Comparison of ENCODE assay signal across 9 cellular contexts in the genomic region with DNA sequence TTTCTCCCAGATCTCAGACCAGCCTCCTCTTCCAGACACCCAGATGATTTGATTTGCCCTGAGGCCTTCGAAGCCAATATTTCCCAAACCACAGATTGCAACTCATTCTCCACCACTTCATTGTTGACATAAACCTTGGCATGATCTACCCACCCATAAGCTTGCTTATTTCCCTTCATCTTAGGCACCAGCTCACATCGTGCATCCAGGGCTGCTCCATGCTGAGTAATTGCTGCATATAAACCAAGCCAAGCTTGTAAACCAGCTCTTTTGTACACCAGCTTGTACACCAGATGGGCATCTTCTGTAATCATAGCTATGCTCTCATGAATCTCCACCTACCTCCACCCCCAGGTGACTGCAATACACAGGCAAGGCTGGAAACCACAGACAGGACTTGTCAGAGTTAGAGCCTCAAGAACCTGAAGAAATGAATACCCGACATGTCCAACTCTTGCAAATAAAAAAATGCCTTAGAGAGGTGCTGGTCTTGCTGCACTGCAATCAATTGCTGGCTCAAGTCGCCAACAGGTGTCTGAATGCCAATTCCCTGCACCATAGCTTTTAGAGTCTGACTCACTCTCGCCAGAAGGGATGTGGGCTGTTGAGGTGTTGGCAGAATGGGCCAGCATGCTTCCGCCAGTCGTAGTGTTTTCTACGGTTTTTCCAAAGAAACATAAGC. TPM values are rescaled to one million over a fixed set of nuclear protein-coding genes. Genes with fewer than 3 reads are reported as not detected.
DNase-seq lines count a peak whose midpoint lies in the region; ATAC-seq and TF ChIP-seq lines count a peak whose summit lies in the region.
"Had no signal": no experiment of that assay in that cellular context is flagged by ENCODE, and none has a peak within 500 bp of the region (broad histone marks: within the 10 kb centered on the region; RNA-seq: fewer than 3 reads in every experiment).

No MANE protein-coding gene starts in this region.

- no peak overlapping the region for H3K4me3 ChIP-seq in dorsolateral prefrontal cortex
- no peak overlapping the region for H3K4me3 ChIP-seq in tibial artery
- H3K4me3 ChIP-seq in thyroid gland (replicated peaks in 1 of 3) = no peak overlapping the region

- H3K4me1 ChIP-seq in tibial artery (no peaks in the 10 kb centered on the region), thyroid gland (no peaks in the 10 kb centered on the region)

- intact Hi-C loops in dorsolateral prefrontal cortex (cut with DNase I) (no loop called here), tibial artery (cut with DNase I; ENCODE audit: low total_unique reads) (no loop called here), thyroid gland (cut with DNase I) (no loop called here)

- no peaks in the 10 kb centered on the region for H3K9me3 ChIP-seq in tibial artery
- H3K9me3 ChIP-seq in thyroid gland = no peaks in the 10 kb centered on the region

- no peak for TF ChIP-seq CTCF in dorsolateral prefrontal cortex (IDR thresholded peaks at IDR 0.05 in 54 of 56, conservative IDR thresholded peaks at IDR 0.05 in 2 of 56; ENCODE audit: low read depth in 1 of 56, partially characterized antibody in 56 of 56)
- no peak for TF ChIP-seq CTCF in tibial artery (IDR thresholded peaks at IDR 0.05)
- TF ChIP-seq CTCF in thyroid gland (IDR thresholded peaks at IDR 0.05) = no peak

- TF ChIP-seq POLR2A in thyroid gland (IDR thresholded peaks at IDR 0.05) = no peak

- no peaks in the 10 kb centered on the region for H3K36me3 ChIP-seq in tibial artery
- no peaks in the 10 kb centered on the region for H3K36me3 ChIP-seq in thyroid gland

- H3K27ac ChIP-seq in dorsolateral prefrontal cortex = peak overlapping the region in 47 of 59 donors; percentile 10 to 86 (median 66)
- H3K27ac ChIP-seq in tibial artery = no peak overlapping the region
- no peak overlapping the region for H3K27ac ChIP-seq in thyroid gland

- DNase-seq in activated T-cell treated with anti-CD3 and anti-CD28 coated beads, Interleukin-2, amount 50 U/mL, for 1 hour = peak; percentile 51
- DNase-seq in activated T-cell treated with anti-CD3 and anti-CD28 coated beads for 4 hours = no peak
- DNase-seq in activated CD4-positive, alpha-beta T cell treated with anti-CD3 and anti-CD28 coated beads, Interleukin-2, amount 50 U/mL, for 4 hours = peak; percentile 46 to 57
- DNase-seq in dorsolateral prefrontal cortex = peak in 7 of 10 donors; percentile 44 to 71 (median 63)
- no peak for DNase-seq in stimulated activated naive CD8-positive, alpha-beta T cell treated with anti-CD3 and anti-CD28 coated beads, Interleukin-15, Interleukin-2, amounts not matched to agents 100 U/mL and 50 U/mL, for 24 hours
- no peak for DNase-seq in GM19240 (ENCODE audit: insufficient read length, low spot score)
- no peak for DNase-seq in tibial artery
- DNase-seq in thyroid gland = no peak
- DNase-seq: H7 had no signal

- peak; percentile 52 for ATAC-seq in stimulated activated naive CD8-positive, alpha-beta T cell treated with anti-CD3 and anti-CD28 coated beads, Interleukin-15, Interleukin-2, amounts not matched to agents 100 U/mL and 50 U/mL, for 24 hours

- H3K27me3 ChIP-seq in dorsolateral prefrontal cortex (no peaks in the 10 kb centered on the region), tibial artery (peaks cover 0 to 2% of the 10 kb centered on the region in 2 donors), thyroid gland (no peaks in the 10 kb centered on the region)

- WGBS in thyroid gland, 2 donors = 89 to 90% methylated on average over 8 of the region's 8 CpGs

RNA-seq across cellular contexts. Expression of a gene that starts 31.5 kb away (rescaled TPM):
- 10 to 100 TPM in 61 of 120 experiments, 1 to 10 TPM in 59; 3.6 to 26.3 (median 10.1) TPM for total RNA-seq in dorsolateral prefrontal cortex
- total RNA-seq in thyroid gland = 1 to 10 TPM in 1 of 4 donors, under 1 TPM in 1, not detected in 2; 0.20 to 1.9 TPM

RNA-seq across cellular contexts. Expression of a gene that starts 56.0 kb away (rescaled TPM):
- 1,000 to 10,000 TPM in 44 of 120 experiments, 100 to 1,000 TPM in 76; 441 to 1,542 (median 928) TPM for total RNA-seq in dorsolateral prefrontal cortex
- total RNA-seq in thyroid gland = 1,000 to 10,000 TPM in 3 of 4 donors, 100 to 1,000 TPM in 1; 958 to 1,745 (median 1,373) TPM

Comparison
In these comparisons a context has a peak if more than half of its experiments do, and no peak if none do; other contexts are left out.
1. DNase-seq: peak in activated T-cell treated with anti-CD3 and anti-CD28 coated beads, Interleukin-2, amount 50 U/mL, for 1 hour (single experiment), activated CD4-positive, alpha-beta T cell treated with anti-CD3 and anti-CD28 coated beads, Interleukin-2, amount 50 U/mL, for 4 hours (2 of 2) and dorsolateral prefrontal cortex (7 of 10); none in activated T-cell treated with anti-CD3 and anti-CD28 coated beads for 4 hours (single experiment), stimulated activated naive CD8-positive, alpha-beta T cell treated with anti-CD3 and anti-CD28 coated beads, Interleukin-15, Interleukin-2, amounts not matched to agents 100 U/mL and 50 U/mL, for 24 hours (single experiment), GM19240 (single experiment), tibial artery (0 of 2) and thyroid gland (0 of 2).
2. H3K27ac ChIP-seq: peak in dorsolateral prefrontal cortex (47 of 59); none in tibial artery (0 of 2) and thyroid gland (0 of 3).